In the genomic region with DNA sequence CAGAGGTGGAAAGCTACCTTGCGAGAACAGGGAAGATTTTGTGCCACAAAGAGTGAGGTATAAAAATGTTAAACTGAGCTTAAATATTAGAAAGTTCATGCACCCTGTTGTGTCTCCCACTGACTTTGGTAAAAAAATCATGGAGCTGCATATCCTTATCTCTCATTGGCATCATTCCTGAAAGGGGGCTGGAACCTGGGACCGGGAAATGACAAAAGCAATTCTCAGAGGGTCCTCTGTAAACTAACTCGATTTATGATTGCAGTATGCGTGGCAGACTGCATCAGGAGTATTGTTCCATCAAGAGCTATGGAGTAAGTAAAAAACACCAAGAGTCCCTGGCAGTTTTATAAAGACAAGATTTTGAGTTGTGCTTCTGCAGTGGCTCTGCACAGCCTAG, we compare ENCODE assay signal across 14 cellular contexts.
DNase-seq lines count a peak whose midpoint lies in the region; ATAC-seq and TF ChIP-seq lines count a peak whose summit lies in the region.
"Had no signal": no experiment of that assay in that cellular context is flagged by ENCODE, and none has a peak within 500 bp of the region (broad histone marks: within the 10 kb centered on the region; RNA-seq: fewer than 3 reads in every experiment).

No MANE protein-coding gene starts in this region.

- H4K20me1 ChIP-seq in SK-N-SH (ENCODE audit: insufficient read depth), result no peaks in the 10 kb centered on the region
- H4K20me1 ChIP-seq in neural progenitor cell (ENCODE audit: low read depth), result no peaks in the 10 kb centered on the region
- H4K20me1 ChIP-seq: BLaER1 treated with 17β-estradiol and CSF1 and Interleukin-3, amounts not matched to agents 10 nM and 100 nM had no signal

- H2BK5ac ChIP-seq in neuronal stem cell (ENCODE audit: low read length), result no peak overlapping the region

- TF ChIP-seq EP300 in SK-N-SH (IDR thresholded peaks at IDR 0.05; ENCODE audit: borderline replicate concordance in 1 of 2, low read depth in 1 of 2, low read length in 1 of 2), result peak in 1 of 2 experiments; percentile 9; a peak in 1 of 4 replicates

- no peak overlapping the region for H4K8ac ChIP-seq in neuronal stem cell (ENCODE audit: low read depth, low read length)

- no peaks in the 10 kb centered on the region for H3K9me3 ChIP-seq in SK-N-SH
- no peaks in the 10 kb centered on the region for H3K9me3 ChIP-seq in neural progenitor cell (ENCODE audit: low read depth)
- no peaks in the 10 kb centered on the region for H3K9me3 ChIP-seq in neuronal stem cell (replicated peaks in 1 of 2; ENCODE audit: control insufficient read depth in 2 of 2, insufficient read depth in 1 of 2, low read depth in 1 of 2, low read length in 2 of 2)

- no peak overlapping the region for H4K91ac ChIP-seq in neuronal stem cell (ENCODE audit: low read depth, low read length, poor library complexity)

- no peaks in the 10 kb centered on the region; the same call in 1 of the 2 replicates for H3K27me3 ChIP-seq in SK-N-SH (ENCODE audit: insufficient read depth)
- H3K27me3 ChIP-seq in neural progenitor cell, result no peaks in the 10 kb centered on the region
- H3K27me3 ChIP-seq in neuronal stem cell (ENCODE audit: control insufficient read depth in 3 of 3, insufficient read depth in 3 of 3, low read depth in 1 of 3, low read length in 3 of 3), result no peaks in the 10 kb centered on the region
- H3K27me3 ChIP-seq: BLaER1 treated with 17β-estradiol and CSF1 and Interleukin-3, amounts not matched to agents 10 nM and 100 nM had no signal

- peak overlapping the region; percentile 72 to 89 (median 86) for H3K27ac Mint-ChIP-seq in nephron
- H3K27ac Mint-ChIP-seq in neural progenitor cell, result no peak overlapping the region
- H3K27ac Mint-ChIP-seq: CD8-positive, alpha-beta T cell had no signal

- peak overlapping the region in 1 of 2 experiments; percentile 92; a peak in 2 of 4 replicates for H3K27ac ChIP-seq in SK-N-SH (ENCODE audit: low read depth in 2 of 2, low read length in 1 of 2)
- H3K27ac ChIP-seq in neural progenitor cell, result no peak overlapping the region
- no peak overlapping the region for H3K27ac ChIP-seq in neuronal stem cell (replicated peaks; ENCODE audit: low read length)
- H3K27ac ChIP-seq: BLaER1 treated with 17β-estradiol and CSF1 and Interleukin-3, amounts not matched to agents 10 nM and 100 nM; GM23248 had no signal

- ATAC-seq in SK-N-SH treated with all-trans-retinoic acid at 6 μM for 48 hours, result no peak
- ATAC-seq: CD8-positive, alpha-beta T cell had no signal

- H2BK120ac ChIP-seq in neuronal stem cell (ENCODE audit: low read depth, low read length), result no peak overlapping the region

- no peak overlapping the region for H2BK15ac ChIP-seq in neuronal stem cell (ENCODE audit: low read length)

- H3K18ac ChIP-seq in neuronal stem cell (ENCODE audit: low read length), result no peak overlapping the region

- no peak overlapping the region for H2AFZ ChIP-seq in SK-N-SH (ENCODE audit: low read depth)
- H2AFZ ChIP-seq in neural progenitor cell (replicated peaks), result no peak overlapping the region
- H2AFZ ChIP-seq in neuronal stem cell (ENCODE audit: low read length), result no peak overlapping the region
- H2AFZ ChIP-seq: GM23248 had no signal

- H3K4me3 ChIP-seq in SK-N-SH (ENCODE audit: low read depth in 2 of 2, low read length in 1 of 2), result no peak overlapping the region
- H3K4me3 ChIP-seq in choroid plexus epithelial cell (ENCODE audit: low read depth, low read length), result no peak overlapping the region
- H3K4me3 ChIP-seq in neural progenitor cell, result no peak overlapping the region
- H3K4me3 ChIP-seq in neuronal stem cell (ENCODE audit: low read length in 2 of 2), result no peak overlapping the region
- H3K4me3 ChIP-seq: BLaER1 treated with 17β-estradiol and CSF1 and Interleukin-3, amounts not matched to agents 10 nM and 100 nM; GM23248; HAP-1 had no signal

- no peak for DNase-seq in SK-N-SH
- peak; percentile 23 for DNase-seq in choroid plexus epithelial cell (ENCODE audit: low read depth)
- DNase-seq in neural progenitor cell (ENCODE audit: low spot score), result no peak
- no peak for DNase-seq in neuronal stem cell (ENCODE audit: low spot score)
- DNase-seq in stimulated activated CD4-positive, alpha-beta T cell treated with anti-CD3 and anti-CD28 coated beads, Interleukin-4, amount 100 ng/mL, for 1 hour, result no peak
- DNase-seq: 8988T; Calu3; CD8-positive, alpha-beta T cell; GM23248; IMR-90 had no signal

- no peaks in the 10 kb centered on the region for H3K9me2 ChIP-seq in SK-N-SH

- H3K4me1 Mint-ChIP-seq in nephron (peaks cover 43% of the 10 kb centered on the region), neural progenitor cell (no peaks in the 10 kb centered on the region)

- no peaks in the 10 kb centered on the region for H3K79me1 ChIP-seq in neuronal stem cell (ENCODE audit: low read depth, low read length)

- H3K4ac ChIP-seq in neuronal stem cell (ENCODE audit: low read length), result no peak overlapping the region

- H3K36me3 Mint-ChIP-seq in nephron (ENCODE audit: low read depth) (peaks cover 26% of the 10 kb centered on the region), neural progenitor cell (no peaks in the 10 kb centered on the region)
- H3K36me3 Mint-ChIP-seq: CD8-positive, alpha-beta T cell had no signal

- H3K4me3 Mint-ChIP-seq in nephron (no peak overlapping the region), neural progenitor cell (no peak overlapping the region)
- H3K4me3 Mint-ChIP-seq: CD8-positive, alpha-beta T cell had no signal

- CTCF ChIA-PET in SK-N-SH (lab: Yijun Ruan, JAX), result interaction anchor here (1.0 to 2.7 kb wide), 3 partner anchors 34 to 82 kb away, joined by 3 to 9 read pairs (median 3); no protein-coding TSS in a partner anchor

- H3K4me1 ChIP-seq in SK-N-SH (ENCODE audit: control insufficient read depth in 1 of 2, insufficient read depth in 2 of 2, low read depth in 1 of 2, low read length in 1 of 2), result peaks cover 0 to 39% of the 10 kb centered on the region in 2 experiments; a peak in 2 of 4 replicates
- no peaks in the 10 kb centered on the region for H3K4me1 ChIP-seq in neural progenitor cell
- H3K4me1 ChIP-seq in neuronal stem cell (ENCODE audit: control insufficient read depth in 2 of 2, insufficient read depth in 1 of 2, low read depth in 1 of 2, low read length in 2 of 2), result no peaks in the 10 kb centered on the region
- H3K4me1 ChIP-seq: BLaER1 treated with 17β-estradiol and CSF1 and Interleukin-3, amounts not matched to agents 10 nM and 100 nM had no signal

- H3K9me3 Mint-ChIP-seq in nephron (peaks cover 7% of the 10 kb centered on the region), neural progenitor cell (peaks cover 6% of the 10 kb centered on the region)

- H3K9ac ChIP-seq in SK-N-SH, result no peak overlapping the region
- H3K9ac ChIP-seq in neural progenitor cell, result no peak overlapping the region
- no peak overlapping the region for H3K9ac ChIP-seq in neuronal stem cell (ENCODE audit: low read depth, low read length, poor library complexity)
- H3K9ac ChIP-seq: BLaER1 treated with 17β-estradiol and CSF1 and Interleukin-3, amounts not matched to agents 10 nM and 100 nM; GM23248 had no signal

- H3K23ac ChIP-seq in neuronal stem cell (ENCODE audit: low read depth, low read length, poor library complexity), result no peak overlapping the region

- H3F3A ChIP-seq in SK-N-SH (replicated peaks; ENCODE audit: insufficient read depth) (no peaks in the 10 kb centered on the region), neural progenitor cell (ENCODE audit: low read depth) (no peaks in the 10 kb centered on the region)

- POLR2A ChIA-PET in SK-N-SH (lab: Yijun Ruan, JAX), result interaction anchor here (0.6 to 0.9 kb wide), 2 partner anchors 122 to 167 kb away, joined by 3 read pairs; no protein-coding TSS in a partner anchor

- H2BK12ac ChIP-seq in neuronal stem cell (ENCODE audit: low read length), result no peak overlapping the region

- no peak for TF ChIP-seq RAD21 in SK-N-SH (IDR thresholded peaks at IDR 0.05; ENCODE audit: low read length)

- TF ChIP-seq CTCF in SK-N-SH (IDR thresholded peaks at IDR 0.05) (no peak), choroid plexus epithelial cell (conservative IDR thresholded peaks at IDR 0.05; ENCODE audit: low read depth, low read length) (no peak), nephron (IDR thresholded peaks at IDR 0.05; ENCODE audit: unreplicated experiment in 3 of 3) (no peak), neural progenitor cell (IDR thresholded peaks at IDR 0.05) (no peak)

- WGBS in SK-N-SH (ENCODE audit: low lambda C conversion rate), result 32% methylated on average over 4 of the region's 4 CpGs
- no CpG with 5 or more reads among the region's 4 CpGs for WGBS in neuronal stem cell (ENCODE audit: extremely low coverage in 2 of 2, insufficient read length in 2 of 2, insufficient replicate concordance in 1 of 2), 2 donors

- H3K4me2 ChIP-seq in SK-N-SH (no peak overlapping the region), neural progenitor cell (no peak overlapping the region), neuronal stem cell (ENCODE audit: insufficient read depth, low read length, poor library complexity, severe bottlenecking) (no peak overlapping the region)
- H3K4me2 ChIP-seq: BLaER1 treated with 17β-estradiol and CSF1 and Interleukin-3, amounts not matched to agents 10 nM and 100 nM had no signal

- no peaks in the 10 kb centered on the region for H3K27me3 Mint-ChIP-seq in nephron (ENCODE audit: low read depth)
- H3K27me3 Mint-ChIP-seq in neural progenitor cell (ENCODE audit: insufficient read depth, low read depth), result no peaks in the 10 kb centered on the region

- no peak overlapping the region for H3K14ac ChIP-seq in neuronal stem cell (ENCODE audit: low read length)

- no peaks in the 10 kb centered on the region for H3K36me3 ChIP-seq in SK-N-SH (replicated peaks in 1 of 2; ENCODE audit: control insufficient read depth in 1 of 2, insufficient read depth in 2 of 2, low read length in 1 of 2)
- H3K36me3 ChIP-seq in neural progenitor cell, result no peaks in the 10 kb centered on the region
- no peaks in the 10 kb centered on the region for H3K36me3 ChIP-seq in neuronal stem cell (replicated peaks in 1 of 2; ENCODE audit: control insufficient read depth in 2 of 2, insufficient read depth in 2 of 2, low read length in 2 of 2)
- H3K36me3 ChIP-seq: BLaER1 treated with 17β-estradiol and CSF1 and Interleukin-3, amounts not matched to agents 10 nM and 100 nM; HAP-1 had no signal

- no peak overlapping the region for H2AK5ac ChIP-seq in neuronal stem cell (ENCODE audit: low read depth, low read length)

- H3K79me2 ChIP-seq in SK-N-SH (ENCODE audit: insufficient read depth), result no peaks in the 10 kb centered on the region
- no peaks in the 10 kb centered on the region for H3K79me2 ChIP-seq in neural progenitor cell (ENCODE audit: low read depth)

TF ChIP-seq in SK-N-SH, 30 proteins besides CTCF, POLR2A, EP300 and RAD21 (continues in another document):
- TF ChIP-seq GATA2 (CRISPR knock-in tag; IDR thresholded peaks at IDR 0.05) (peak; percentile 33), FOXJ3 (CRISPR knock-in tag; IDR thresholded peaks at IDR 0.05) (no peak), RCOR1 (IDR thresholded peaks at IDR 0.05; ENCODE audit: low read length) (0 out of 2 replicates have a peak, but pooled peaks have one; percentile 21)

TF ChIP-seq in SK-N-SH treated with all-trans-retinoic acid at 6 μM for 48 hours, 23 proteins besides CTCF, POLR2A, EP300 and RAD21 (continues in another document):
- TF ChIP-seq ZFP3 (CRISPR knock-in tag; IDR thresholded peaks at IDR 0.05), result no peak
- TF ChIP-seq SNAI2 (CRISPR knock-in tag; IDR thresholded peaks at IDR 0.05), result no peak
- TF ChIP-seq ZNF8 (CRISPR knock-in tag; IDR thresholded peaks at IDR 0.05), result no peak
- no peak for TF ChIP-seq ZC3H10 (CRISPR knock-in tag; IDR thresholded peaks at IDR 0.05)
